In the genomic region with DNA sequence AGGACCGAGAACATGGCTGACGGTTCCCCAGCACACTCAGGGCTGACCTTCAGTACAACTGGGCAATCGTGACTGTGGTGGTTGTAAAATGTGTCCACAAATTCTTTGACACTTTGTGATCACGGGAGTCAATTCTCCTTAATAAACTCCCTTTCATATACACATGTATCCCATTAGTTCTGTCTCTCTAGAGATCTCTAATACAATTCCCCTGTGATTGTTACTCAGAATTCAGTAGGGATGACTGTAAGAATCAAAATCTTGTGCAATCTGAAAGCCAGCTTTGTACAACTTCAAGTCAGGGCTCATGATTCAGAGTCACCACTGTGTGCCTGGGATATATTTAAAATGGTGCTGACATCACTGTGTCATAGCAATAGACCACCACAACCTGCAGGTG, we compare ENCODE assay signal across 9 cellular contexts.
"Had no signal": no experiment of that assay in that cellular context is flagged by ENCODE, and none has a peak within 500 bp of the region (broad histone marks: within the 10 kb centered on the region; RNA-seq: fewer than 3 reads in every experiment).

No MANE protein-coding gene starts in this region.

- DNase-seq: activated B cell treated with CpG ODN at 0.5 μM for 24 hours; activated naive CD4-positive, alpha-beta T cell treated with anti-CD3 and anti-CD28 coated beads, Interleukin-2, amount 10 ng/mL, durations not matched to agents 7 days and 5 days; adrenal gland; erythroblast; kidney glomerular epithelial cell; retina; stimulated activated CD4-positive, alpha-beta T cell treated with anti-CD3 and anti-CD28 coated beads, Interleukin-15, amount 100 ng/mL, for 24 hours; stimulated activated CD4-positive, alpha-beta T cell treated with anti-CD3 and anti-CD28 coated beads, Interleukin-4, amount 100 ng/mL, for 24 hours; stomach had no signal

- H3K4me3 ChIP-seq: adrenal gland, stomach had no signal
